ENCODE assay signal across 23 cellular contexts in the genomic region with DNA sequence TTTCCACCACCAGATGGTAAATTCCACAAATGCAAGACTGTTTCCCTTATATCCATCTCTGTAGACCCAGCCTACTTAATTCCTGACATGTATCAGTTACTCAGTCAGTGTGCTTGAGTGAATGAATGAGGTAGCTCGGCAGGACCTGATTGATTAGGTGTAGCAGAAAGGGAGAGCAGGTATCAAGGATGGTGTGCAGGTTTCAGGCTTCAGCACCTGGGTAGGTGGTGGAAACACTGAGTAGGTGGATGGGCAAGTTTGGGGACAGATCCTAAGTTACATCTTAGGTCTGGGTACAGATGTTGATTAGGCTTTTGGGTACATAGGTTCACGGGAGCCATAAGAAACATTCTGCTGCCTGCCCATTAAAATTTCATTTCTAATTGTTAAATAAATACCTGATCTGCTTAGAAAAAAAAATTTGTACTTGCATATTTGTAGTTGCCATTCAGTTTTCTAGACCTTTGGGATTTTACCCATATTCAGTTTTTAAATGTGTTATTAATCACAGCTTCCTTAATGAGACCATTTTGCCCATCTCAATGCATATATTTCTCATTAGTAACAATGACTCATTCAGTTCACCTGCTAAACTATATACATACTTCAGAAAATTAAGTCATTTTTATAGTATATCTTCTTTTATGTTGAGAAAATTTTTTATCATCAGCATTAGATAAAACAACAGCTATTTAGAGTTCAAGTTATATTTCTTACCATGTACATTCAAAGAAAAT.
DNase-seq lines count a peak whose midpoint lies in the region; ATAC-seq lines count a peak whose summit lies in the region.
"Had no signal": no experiment of that assay in that cellular context is flagged by ENCODE, and none has a peak within 500 bp of the region (broad histone marks: within the 10 kb centered on the region; RNA-seq: fewer than 3 reads in every experiment).

No MANE protein-coding gene starts in this region.

- H3K9me3 Mint-ChIP-seq in activated T-helper 17 cell treated with anti-CD3 and anti-CD28 coated beads, Interleukin-2, amount 50 U/mL, for 72 hours = no peaks in the 10 kb centered on the region
- H3K9me3 Mint-ChIP-seq: activated CD8-positive, alpha-beta T cell treated with anti-CD3 and anti-CD28 coated beads for 36 hours; activated T-cell treated with anti-CD3 and anti-CD28 coated beads, Interleukin-2, amount 50 U/mL, for 4 hours; HFFc6; nephron; WTC11 had no signal

- no peaks in the 10 kb centered on the region for H3K4me1 Mint-ChIP-seq in activated T-helper 17 cell treated with anti-CD3 and anti-CD28 coated beads, Interleukin-2, amount 50 U/mL, for 72 hours
- H3K4me1 Mint-ChIP-seq: CD4-positive, alpha-beta memory T cell had no signal

- ATAC-seq in GM18498 (IDR thresholded peaks at IDR 0.05; ENCODE audit: unreplicated experiment) (peak; percentile 33), GM19463 (IDR thresholded peaks at IDR 0.05; ENCODE audit: unreplicated experiment) (peak; percentile 20), HG02610 (IDR thresholded peaks at IDR 0.05; ENCODE audit: unreplicated experiment) (peak; percentile 26), GM21737 (IDR thresholded peaks at IDR 0.05; ENCODE audit: unreplicated experiment) (no peak)
- ATAC-seq in activated T-helper 17 cell treated with anti-CD3 and anti-CD28 coated beads, Interleukin-2, amount 50 U/mL, for 72 hours (replicated peaks) = peak; percentile 47
- ATAC-seq: activated T-cell treated with anti-CD3 and anti-CD28 coated beads, Interleukin-2, amount 50 U/mL, for 4 hours; foreskin keratinocyte; WTC11 had no signal

- DNase-seq in SIG-M5 treated with dmso at 0.1 percent for 504 hours (lab: John Stamatoyannopoulos, UW; ENCODE audit: unreplicated experiment) (no peak), NCI-H1105 treated with DMSO at 0.1 percent for 48 hours (lab: John Stamatoyannopoulos, UW) (no peak)
- DNase-seq: activated T-cell treated with anti-CD3 and anti-CD28 coated beads, Interleukin-2, amount 50 U/mL, for 4 hours; CD4-positive, alpha-beta memory T cell; DMS153; erythroblast; foreskin keratinocyte; HFFc6; Kasumi-1; left ventricle myocardium inferior; NCI-H1092; NCI-H524 treated with DMSO at 0.1 percent for 48 hours; RPMI8226; SK-N-SH had no signal

- H3K36me3 Mint-ChIP-seq in activated T-helper 17 cell treated with anti-CD3 and anti-CD28 coated beads, Interleukin-2, amount 50 U/mL, for 72 hours (ENCODE audit: low read depth) = no peaks in the 10 kb centered on the region
- H3K36me3 Mint-ChIP-seq: CD4-positive, alpha-beta memory T cell; WTC11 had no signal

- H3K27ac Mint-ChIP-seq in activated T-helper 17 cell treated with anti-CD3 and anti-CD28 coated beads, Interleukin-2, amount 50 U/mL, for 72 hours = peak overlapping the region; percentile 12
- H3K27ac Mint-ChIP-seq: activated CD8-positive, alpha-beta T cell treated with anti-CD3 and anti-CD28 coated beads for 36 hours; activated naive CD8-positive, alpha-beta T cell; CD4-positive, alpha-beta memory T cell; HFFc6; nephron; WTC11 had no signal

- no peaks in the 10 kb centered on the region for H3K27me3 Mint-ChIP-seq in activated T-helper 17 cell treated with anti-CD3 and anti-CD28 coated beads, Interleukin-2, amount 50 U/mL, for 72 hours
- H3K27me3 Mint-ChIP-seq: activated CD8-positive, alpha-beta T cell treated with anti-CD3 and anti-CD28 coated beads for 36 hours; activated naive CD8-positive, alpha-beta T cell had no signal

- H3K4me3 Mint-ChIP-seq in activated T-helper 17 cell treated with anti-CD3 and anti-CD28 coated beads, Interleukin-2, amount 50 U/mL, for 72 hours = peak overlapping the region; percentile 2
- H3K4me3 Mint-ChIP-seq: activated CD8-positive, alpha-beta T cell treated with anti-CD3 and anti-CD28 coated beads for 36 hours; activated naive CD8-positive, alpha-beta T cell; activated T-cell treated with anti-CD3 and anti-CD28 coated beads, Interleukin-2, amount 50 U/mL, for 4 hours; CD4-positive, alpha-beta memory T cell; HFFc6; nephron; WTC11 had no signal
